Comparison of ENCODE assay signal across 8 cellular contexts in the genomic region with DNA sequence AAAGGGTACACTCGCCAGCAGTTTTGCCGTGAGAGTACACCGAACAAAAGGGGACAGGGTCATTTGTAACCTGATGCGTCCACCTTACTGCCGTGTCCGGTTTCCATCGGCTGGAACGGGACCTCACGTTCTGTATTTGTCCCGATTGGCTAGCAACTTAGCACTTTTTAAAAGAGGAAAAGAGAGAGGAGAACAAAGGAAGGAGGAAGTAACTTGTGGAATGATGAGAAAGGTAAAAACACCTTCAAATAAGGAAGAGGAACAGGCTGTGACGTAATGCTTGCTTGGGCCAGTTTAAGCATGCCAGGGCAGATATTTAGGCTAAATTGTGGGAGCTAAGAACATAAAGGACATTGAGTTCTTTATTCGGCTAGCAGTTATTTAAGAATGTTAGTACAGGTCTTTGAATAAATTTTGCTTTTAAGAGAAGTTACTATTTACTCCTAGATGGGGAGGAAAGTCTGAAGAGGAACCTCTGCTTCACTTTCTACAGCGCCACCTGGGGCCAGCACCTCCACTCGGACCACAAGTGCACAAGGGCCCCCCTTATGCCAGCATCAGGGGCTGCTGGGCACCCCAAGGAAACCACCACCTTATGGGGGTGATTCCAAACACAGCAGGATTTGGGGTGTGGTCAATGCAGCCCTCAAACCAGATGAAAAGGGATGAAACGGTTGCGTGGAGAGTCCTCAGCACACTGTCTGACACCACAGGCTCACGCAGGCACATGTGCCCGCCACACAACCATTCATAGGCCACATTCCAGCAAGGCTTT. TPM values are rescaled to one million over a fixed set of nuclear protein-coding genes. Genes with fewer than 3 reads are reported as not detected.
A peak's percentile ranks its signal among the peaks of the same experiment; 100 is the strongest.
DNase-seq lines count a peak whose midpoint lies in the region; ATAC-seq and TF ChIP-seq lines count a peak whose summit lies in the region.

No MANE protein-coding gene starts in this region.

- no peak overlapping the region for H4K8ac ChIP-seq in mesenchymal stem cell (ENCODE audit: low read length)

- intact Hi-C loops in ascending aorta (cut with DNase I), result no loop called here

- peaks cover 37% of the 10 kb centered on the region for H3K4me1 ChIP-seq in DOHH2 (ENCODE audit: control insufficient read depth, low read length)
- peaks cover 13% of the 10 kb centered on the region for H3K4me1 ChIP-seq in KMS-11 (ENCODE audit: low read depth, poor library complexity, severe bottlenecking)
- peaks cover 13% of the 10 kb centered on the region for H3K4me1 ChIP-seq in mesenchymal stem cell (ENCODE audit: control insufficient read depth, insufficient read depth, low read depth, low read length)
- H3K4me1 ChIP-seq in ascending aorta, result peaks cover 0 to 6% of the 10 kb centered on the region in 2 donors

- H3K79me1 ChIP-seq in mesenchymal stem cell (replicated peaks; ENCODE audit: low read length, poor library complexity, severe bottlenecking), result peaks cover 13% of the 10 kb centered on the region

- H3K4me2 ChIP-seq in DOHH2 (ENCODE audit: low read length) (peak overlapping the region; percentile 85), KMS-11 (peak overlapping the region; percentile 87), mesenchymal stem cell (ENCODE audit: low read length, poor library complexity, severe bottlenecking) (no peak overlapping the region)

- TF ChIP-seq CTCF in DOHH2 (IDR thresholded peaks at IDR 0.05; ENCODE audit: low read depth, low read length, poor library complexity, severe bottlenecking) (peak; percentile 89), KMS-11 (conservative IDR thresholded peaks at IDR 0.05; ENCODE audit: low read depth, low read length) (no peak; the same call in none of the 2 replicates), ascending aorta (IDR thresholded peaks at IDR 0.05) (peak in 1 of 3 experiments; percentile 13)

- H3K23ac ChIP-seq in mesenchymal stem cell (ENCODE audit: low read length in 2 of 2), result no peak overlapping the region

- peak overlapping the region; percentile 59; the same call in 1 of the 2 replicates for H3K9ac ChIP-seq in KMS-11
- H3K9ac ChIP-seq in mesenchymal stem cell (ENCODE audit: low read length), result peak overlapping the region; percentile 40

- no peak overlapping the region for H2AK5ac ChIP-seq in mesenchymal stem cell (ENCODE audit: low read length, severe bottlenecking)

- DNase-seq in mesenchymal stem cell (no peak), ascending aorta (ENCODE audit: low spot score in 2 of 2) (no peak), NCI-H187 treated with DMSO at 0.1 percent for 48 hours (lab: John Stamatoyannopoulos, UW) (no peak), middle frontal gyrus (ENCODE audit: extremely low spot score, low spot score) (no peak)

- peaks cover 15% of the 10 kb centered on the region for H3F3A ChIP-seq in DOHH2 (ENCODE audit: control insufficient read depth, insufficient read depth)

- no peak overlapping the region for H2BK120ac ChIP-seq in mesenchymal stem cell (ENCODE audit: low read depth, low read length)

- H2AFZ ChIP-seq in KMS-11 (ENCODE audit: low read depth), result peak overlapping the region; percentile 67; the same call in 1 of the 2 replicates
- H2AFZ ChIP-seq in mesenchymal stem cell (ENCODE audit: low read depth, low read length), result no peak overlapping the region

- H3K27me3 ChIP-seq in DOHH2 (ENCODE audit: control insufficient read depth, low read length) (no peaks in the 10 kb centered on the region), KMS-11 (ENCODE audit: insufficient read depth, low read depth) (no peaks in the 10 kb centered on the region), mesenchymal stem cell (ENCODE audit: control insufficient read depth in 1 of 2, insufficient read depth in 1 of 2, low read length in 2 of 2) (peaks cover 18 to 32% of the 10 kb centered on the region in 2 experiments), ascending aorta (no peaks in the 10 kb centered on the region)

- no peaks in the 10 kb centered on the region for H3K36me3 ChIP-seq in DOHH2 (ENCODE audit: control insufficient read depth, low read length)
- H3K36me3 ChIP-seq in KMS-11 (ENCODE audit: insufficient read depth), result no peaks in the 10 kb centered on the region
- H3K36me3 ChIP-seq in mesenchymal stem cell (ENCODE audit: control insufficient read depth in 1 of 2, insufficient read depth in 2 of 2, low read depth in 1 of 2, low read length in 2 of 2), result peaks cover 0 to 27% of the 10 kb centered on the region in 2 experiments
- no peaks in the 10 kb centered on the region for H3K36me3 ChIP-seq in ascending aorta

- H4K91ac ChIP-seq in mesenchymal stem cell (ENCODE audit: low read length), result no peak overlapping the region

- H3K4me3 Mint-ChIP-seq in activated naive CD8-positive, alpha-beta T cell, result peak overlapping the region; percentile 87

- H3K79me2 ChIP-seq in DOHH2 (ENCODE audit: control insufficient read depth, low read length), result peaks cover 2% of the 10 kb centered on the region
- H3K79me2 ChIP-seq in KMS-11 (ENCODE audit: insufficient read depth, low read depth), result no peaks in the 10 kb centered on the region

- H3K27ac ChIP-seq in DOHH2 (ENCODE audit: low read depth, low read length) (peak overlapping the region; percentile 79), KMS-11 (peak overlapping the region; percentile 53; the same call in 1 of the 2 replicates), mesenchymal stem cell (ENCODE audit: low read length, poor library complexity, severe bottlenecking) (no peak overlapping the region), ascending aorta (no peak overlapping the region)

- no peak overlapping the region for H2BK5ac ChIP-seq in mesenchymal stem cell (ENCODE audit: low read depth, low read length, poor library complexity, severe bottlenecking)

- no peak overlapping the region for H2BK12ac ChIP-seq in mesenchymal stem cell (ENCODE audit: low read length in 2 of 2)

- H3K9me3 ChIP-seq in DOHH2 (ENCODE audit: control insufficient read depth, insufficient read depth, low read length) (no peaks in the 10 kb centered on the region), mesenchymal stem cell (ENCODE audit: control insufficient read depth, low read length) (no peaks in the 10 kb centered on the region), ascending aorta (no peaks in the 10 kb centered on the region)

- no peak overlapping the region for H3K4ac ChIP-seq in mesenchymal stem cell (ENCODE audit: low read depth in 1 of 2, low read length in 2 of 2)

- H3K4me1 Mint-ChIP-seq in activated naive CD8-positive, alpha-beta T cell (ENCODE audit: low read depth), result peaks cover 37% of the 10 kb centered on the region

- WGBS in mesenchymal stem cell, result 79% methylated on average over 18 of the region's 18 CpGs

- H3K27me3 Mint-ChIP-seq in activated naive CD8-positive, alpha-beta T cell, result no peaks in the 10 kb centered on the region

- H3K27ac Mint-ChIP-seq in activated naive CD8-positive, alpha-beta T cell, result peak overlapping the region; percentile 93

- H4K20me1 ChIP-seq in DOHH2 (ENCODE audit: control insufficient read depth, insufficient read depth, low read depth, low read length), result no peaks in the 10 kb centered on the region
- no peaks in the 10 kb centered on the region for H4K20me1 ChIP-seq in KMS-11 (ENCODE audit: insufficient read depth)

- H3K18ac ChIP-seq in mesenchymal stem cell (ENCODE audit: low read depth in 1 of 2, low read length in 2 of 2), result no peak overlapping the region

- no peak overlapping the region for H3K14ac ChIP-seq in mesenchymal stem cell (ENCODE audit: low read length in 2 of 2)

- no peak overlapping the region for H2BK15ac ChIP-seq in mesenchymal stem cell (ENCODE audit: low read depth, poor library complexity, severe bottlenecking)

- ATAC-seq in HG03025 (IDR thresholded peaks at IDR 0.05; ENCODE audit: low FRiP score, unreplicated experiment), result no peak

- H3K9me2 ChIP-seq in DOHH2 (replicated peaks; ENCODE audit: control insufficient read depth, low read length), result no peaks in the 10 kb centered on the region

- H3K4me3 ChIP-seq in DOHH2 (ENCODE audit: low read length), result peak overlapping the region; percentile 75
- no peak overlapping the region for H3K4me3 ChIP-seq in KMS-11 (IDR thresholded peaks at IDR 0.05; ENCODE audit: insufficient read depth, low read depth, low read length)
- peak overlapping the region in 1 of 2 experiments; percentile 27 for H3K4me3 ChIP-seq in mesenchymal stem cell (ENCODE audit: insufficient read depth in 1 of 2, low read depth in 1 of 2, low read length in 2 of 2)
- H3K4me3 ChIP-seq in ascending aorta, result no peak overlapping the region

- no peaks in the 10 kb centered on the region for H3K36me3 Mint-ChIP-seq in activated naive CD8-positive, alpha-beta T cell

- H3K9me3 Mint-ChIP-seq in activated naive CD8-positive, alpha-beta T cell (ENCODE audit: low read depth), result no peaks in the 10 kb centered on the region

RNA-seq across cellular contexts. Expression of a gene that starts 5.8 kb away (rescaled TPM):
- 31.0 TPM for polyA plus RNA-seq in mesenchymal stem cell (2013, experiment 1 of 2)
- 30.2 TPM for polyA plus RNA-seq in mesenchymal stem cell (2013, experiment 2 of 2)
- 111 TPM for total RNA-seq in ascending aorta

RNA-seq across cellular contexts. Expression of a gene that starts 21.5 kb away (rescaled TPM):
- polyA plus RNA-seq in mesenchymal stem cell (2013, experiment 1 of 2), result 0.87 TPM
- polyA plus RNA-seq in mesenchymal stem cell (2013, experiment 2 of 2), result 0.78 TPM
- not detected for total RNA-seq in ascending aorta

RNA-seq across cellular contexts. Expression of a gene that starts 39.5 kb away (rescaled TPM):
- 47.1 TPM for polyA plus RNA-seq in mesenchymal stem cell (2013, experiment 1 of 2)
- 42.3 TPM for polyA plus RNA-seq in mesenchymal stem cell (2013, experiment 2 of 2)
- total RNA-seq in ascending aorta, result 82.4 TPM

RNA-seq across cellular contexts. Expression of a gene that starts 43.9 kb away (rescaled TPM):
- polyA plus RNA-seq in mesenchymal stem cell (2013, experiment 1 of 2), result 8.8 TPM
- 8.1 TPM for polyA plus RNA-seq in mesenchymal stem cell (2013, experiment 2 of 2)
- 0.43 TPM for total RNA-seq in ascending aorta

RNA-seq across cellular contexts. Expression of a gene that starts 50.5 kb away (rescaled TPM):
- 2.1 TPM for polyA plus RNA-seq in mesenchymal stem cell (2013, experiment 1 of 2)
- 2.1 TPM for polyA plus RNA-seq in mesenchymal stem cell (2013, experiment 2 of 2)
- total RNA-seq in ascending aorta, result 128 TPM

Comparison
In these comparisons a context has a peak if more than half of its experiments do, and no peak if none do; other contexts are left out.
1. H3K27ac ChIP-seq: peak in DOHH2 (single experiment) and KMS-11 (single experiment); none in mesenchymal stem cell (single experiment) and ascending aorta (0 of 2).